Comparison of ENCODE assay signal across 23 cellular contexts in genomic region chr2:53286336-53286735, GRCh38.
DNase-seq lines count a peak whose midpoint lies in the region; TF ChIP-seq lines count a peak whose summit lies in the region.
"Had no signal": no experiment of that assay in that cellular context is flagged by ENCODE, and none has a peak within 500 bp of the region (broad histone marks: within the 10 kb centered on the region; RNA-seq: fewer than 3 reads in every experiment).

No MANE protein-coding gene starts in this region.

- H3K4me1 ChIP-seq in osteoblast (ENCODE audit: insufficient read depth, low read length), result no peaks in the 10 kb centered on the region
- H3K4me1 ChIP-seq: ascending aorta, lower lobe of right lung, sigmoid colon, tibial nerve had no signal

- H4K20me1 ChIP-seq in osteoblast (ENCODE audit: insufficient read depth, low read length), result no peaks in the 10 kb centered on the region

- TF ChIP-seq CTCF in epithelial cell of esophagus (IDR thresholded peaks at IDR 0.05; ENCODE audit: insufficient read depth, low read depth, low read length, missing control alignments), result no peak
- TF ChIP-seq CTCF in retinal pigment epithelial cell (conservative IDR thresholded peaks at IDR 0.05; ENCODE audit: low read depth, low read length), result no peak
- TF ChIP-seq CTCF in osteoblast (IDR thresholded peaks at IDR 0.05; ENCODE audit: extremely low read depth, low read depth, low read length), result no peak

- no peaks in the 10 kb centered on the region for H3K79me2 ChIP-seq in osteoblast (ENCODE audit: insufficient read depth, low read length)

- no peak overlapping the region for H2AFZ ChIP-seq in osteoblast (ENCODE audit: low read length)

- H3K27ac ChIP-seq in osteoblast (ENCODE audit: low read depth, low read length), result no peak overlapping the region
- H3K27ac ChIP-seq: ascending aorta, HL-60, lower lobe of right lung, sigmoid colon, tibial nerve had no signal

- no peaks in the 10 kb centered on the region for H3K36me3 ChIP-seq in osteoblast (ENCODE audit: insufficient read depth, low read length)
- H3K36me3 ChIP-seq: ascending aorta, lower lobe of right lung, sigmoid colon, tibial nerve had no signal

- H3K4me3 ChIP-seq in epithelial cell of esophagus (ENCODE audit: low read length) (no peak overlapping the region), retinal pigment epithelial cell (ENCODE audit: low read length) (no peak overlapping the region), osteoblast (ENCODE audit: insufficient read depth, low read length) (no peak overlapping the region)
- H3K4me3 ChIP-seq: ascending aorta, lower lobe of right lung, mucosa of descending colon, sigmoid colon, tibial nerve had no signal

- no peaks in the 10 kb centered on the region for H3K9me3 ChIP-seq in osteoblast (ENCODE audit: low read depth, low read length)
- H3K9me3 ChIP-seq: ascending aorta, lower lobe of right lung, mucosa of descending colon, sigmoid colon, tibial nerve had no signal

- peak; percentile 52 for DNase-seq in HCEC 1CT
- DNase-seq in RKO (ENCODE audit: low spot score), result peak; percentile 61
- peak; percentile 88 for DNase-seq in epithelial cell of esophagus (ENCODE audit: low read depth)
- peak; percentile 19 for DNase-seq in retinal pigment epithelial cell (ENCODE audit: low read depth)
- DNase-seq in 8988T, result no peak
- DNase-seq in osteoblast (ENCODE audit: insufficient read length, low spot score, missing footprints), result no peak
- DNase-seq in DMS79 (lab: John Stamatoyannopoulos, UW), result no peak
- DNase-seq in activated CD4-positive, alpha-beta T cell treated with anti-CD3 and anti-CD28 coated beads for 1 hour, result no peak
- DNase-seq: activated CD8-positive, alpha-beta memory T cell treated with anti-CD3 and anti-CD28 coated beads, Interleukin-2, amount 50 U/mL, for 4 hours; CD4-positive, CD25-positive, alpha-beta regulatory T cell; effector CD4-positive, alpha-beta T cell; hippocampal formation; lower lobe of right lung; mucosa of descending colon; NCI-H1105; NCI-H1930; NCI-H748 treated with DMSO at 0.1 percent for 48 hours; sigmoid colon; stimulated activated naive CD8-positive, alpha-beta T cell treated with anti-CD3 and anti-CD28 coated beads, Interleukin-15, amount 100 ng/mL, for 72 hours; T-helper 9 cell had no signal

- no peak overlapping the region for H3K4me2 ChIP-seq in osteoblast (ENCODE audit: insufficient read depth, low read length)

- H3K27me3 ChIP-seq in osteoblast (ENCODE audit: insufficient read depth, low read length), result no peaks in the 10 kb centered on the region
- H3K27me3 ChIP-seq: ascending aorta, sigmoid colon, tibial nerve had no signal

Comparison
In these comparisons a context has a peak if more than half of its experiments do, and no peak if none do; other contexts are left out.
1. DNase-seq: peak in HCEC 1CT (single experiment), RKO (single experiment), epithelial cell of esophagus (single experiment) and retinal pigment epithelial cell (single experiment); none in 8988T (single experiment), osteoblast (single experiment), DMS79 (single experiment) and activated CD4-positive, alpha-beta T cell treated with anti-CD3 and anti-CD28 coated beads for 1 hour (single experiment).